Comparison of ENCODE assay signal across 8 cellular contexts in the genomic region with DNA sequence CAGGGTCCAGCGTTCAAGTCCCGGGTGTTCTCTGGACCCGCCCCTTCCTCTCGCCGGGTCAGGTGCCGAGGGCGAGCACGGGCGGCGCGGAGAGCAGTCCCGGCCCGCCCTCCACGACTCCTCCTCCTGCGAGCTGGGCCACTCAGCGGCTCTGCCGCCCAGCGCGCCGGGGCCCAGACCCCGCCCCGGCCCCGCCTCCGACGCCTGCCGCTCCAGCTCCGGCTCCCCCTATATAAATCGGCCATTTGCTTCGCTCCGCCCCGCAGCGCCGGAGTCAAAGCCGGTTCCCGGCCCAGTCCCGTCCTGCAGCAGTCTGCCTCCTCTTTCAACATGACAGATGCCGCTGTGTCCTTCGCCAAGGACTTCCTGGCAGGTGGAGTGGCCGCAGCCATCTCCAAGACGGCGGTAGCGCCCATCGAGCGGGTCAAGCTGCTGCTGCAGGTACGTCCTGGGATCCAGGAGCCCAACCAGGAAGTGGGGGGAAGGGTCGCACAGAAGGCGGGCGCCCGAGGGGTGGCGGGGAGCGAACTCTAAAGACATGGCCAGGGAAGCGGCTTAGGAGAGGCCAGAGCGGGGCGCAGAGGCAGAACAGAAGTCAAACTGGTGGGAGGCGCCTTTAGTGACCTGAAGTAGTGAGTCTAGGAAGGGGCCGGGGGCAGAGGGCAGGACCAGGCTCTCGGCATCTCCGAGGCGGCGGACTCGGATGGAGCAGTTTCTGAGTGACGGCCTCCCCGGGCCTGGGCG.
DNase-seq lines count a peak whose midpoint lies in the region; ATAC-seq lines count a peak whose summit lies in the region.

Gene SLC25A5, plus strand, starts transcription at position 259 of the 744 bp plus-strand sequence. Its CDS starts 72 bp downstream, at position 331.

- in situ Hi-C loops in ACHN (cut with HindIII; ENCODE audit: low pct_ligation_motif_present, low pct_unique_long_range_greater_than_20kb, low sequenced_read_pairs) = no loop called here

- DNase-seq in ACHN (peak; percentile 78), NCI-H2196 treated with DMSO at 0.1 percent for 48 hours (lab: John Stamatoyannopoulos, UW; ENCODE audit: unreplicated experiment) (peak; percentile 53), caudate nucleus (lab: John Stamatoyannopoulos, UW) (peak in 59 of 61 donors; percentile 23 to 90 (median 73)), islet precursor cell (peak; percentile 90)
- DNase-seq in activated CD4-positive, CD25-positive, alpha-beta regulatory T cell (lab: John Stamatoyannopoulos, UW) = peak; percentile 53 to 74 (median 62)
- peak; percentile 53 to 78 (median 63) for DNase-seq in stimulated activated CD4-positive, alpha-beta T cell treated with anti-CD3 and anti-CD28 coated beads, Interleukin-12 subunit alpha, Interleukin-12 subunit beta, amount 100 ng/mL, for 48 hours (ENCODE audit: low read depth in 2 of 3, low spot score in 1 of 3)

- ATAC-seq in GM18868 (IDR thresholded peaks at IDR 0.05; ENCODE audit: unreplicated experiment) (peak; percentile 89), HG03103 (IDR thresholded peaks at IDR 0.05; ENCODE audit: low read depth, unreplicated experiment) (peak; percentile 86)

- H3K27ac ChIP-seq in caudate nucleus (ENCODE audit: low read depth, low read length) = peak within 1 kb of the TSS; percentile 88

Comparison
In these comparisons a context has a peak if more than half of its experiments do, and no peak if none do; other contexts are left out.
1. Peak in every context shown above with its lines: DNase-seq, ATAC-seq and H3K27ac ChIP-seq.